In the genomic region with DNA sequence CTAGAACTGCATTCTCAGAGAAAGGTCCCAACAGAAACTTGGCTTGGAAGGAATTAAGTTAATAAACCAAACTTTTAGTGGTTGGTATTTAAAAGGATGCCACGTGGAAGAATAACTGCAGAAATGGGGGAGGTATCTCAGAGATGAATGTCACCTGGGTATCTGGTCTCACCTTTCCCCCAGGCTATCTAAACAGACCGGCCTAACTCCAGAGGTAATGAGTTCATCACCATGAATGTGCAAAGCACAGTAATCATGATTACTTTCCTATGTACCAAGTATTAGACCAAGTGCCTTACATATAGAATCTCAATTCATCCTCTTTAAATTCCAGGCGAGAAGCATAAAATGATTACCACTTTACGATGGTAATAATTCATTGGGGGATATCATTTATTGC, we compare ENCODE assay signal across 14 cellular contexts.
"Had no signal": no experiment of that assay in that cellular context is flagged by ENCODE, and none has a peak within 500 bp of the region (broad histone marks: within the 10 kb centered on the region; RNA-seq: fewer than 3 reads in every experiment).

No MANE protein-coding gene starts in this region.

- DNase-seq: activated B cell treated with CpG ODN at 0.5 μM for 24 hours; activated CD4-positive, alpha-beta T cell treated with anti-CD3 and anti-CD28 coated beads for 48 hours; activated CD8-positive, alpha-beta T cell treated with anti-CD3 and anti-CD28 coated beads, Interleukin-2, amount 10 ng/mL, durations not matched to agents 7 days and 5 days; activated naive CD8-positive, alpha-beta T cell treated with anti-CD3 and anti-CD28 coated beads, Interleukin-2, amount 10 ng/mL, durations not matched to agents 7 days and 5 days; anterior cingulate cortex; dorsolateral prefrontal cortex; glutamatergic neuron; immature natural killer cell; stimulated activated CD4-positive, alpha-beta T cell treated with anti-CD3 and anti-CD28 coated beads, Interleukin-2, amount 100 ng/mL, for 48 hours; T-helper 2 cell; tibial artery had no signal

- ATAC-seq: activated CD8-positive, alpha-beta T cell treated with anti-CD3 and anti-CD28 coated beads, Interleukin-2, amount 10 ng/mL, durations not matched to agents 7 days and 5 days; stimulated activated memory B cell treated with anti-CD40 and anti-IgM and Interleukin-4, amounts not matched to agents 10 μg/mL and 1 μg/mL and 100 μg/mL, for 72 hours had no signal

- H3K36me3 ChIP-seq: esophagus muscularis mucosa, tibial artery had no signal

- H3K27ac ChIP-seq: dorsolateral prefrontal cortex, tibial artery had no signal

- H3K27me3 ChIP-seq: dorsolateral prefrontal cortex, esophagus muscularis mucosa, tibial artery had no signal

- FAIRE-seq: TTC549 had no signal

- H3K9me3 ChIP-seq: esophagus muscularis mucosa, tibial artery had no signal

- H3K4me3 ChIP-seq: dorsolateral prefrontal cortex, esophagus muscularis mucosa, tibial artery had no signal
